8 cellular contexts compared by ENCODE assay signal in genomic region chr15:50181206-50181982, GRCh38. TPM values are rescaled to one million over a fixed set of nuclear protein-coding genes. Genes with fewer than 3 reads are reported as not detected.
DNase-seq lines count a peak whose midpoint lies in the region; ATAC-seq and TF ChIP-seq lines count a peak whose summit lies in the region.

No MANE protein-coding gene starts in this region.

- H3K9me3 Mint-ChIP-seq in activated T-helper 2 cell treated with anti-CD3 and anti-CD28 coated beads, Interferon-gamma antibody, Interleukin-2, Interleukin-4, amounts not matched to agents 10 μg/mL and 5 μg/mL and 100 μg/mL, durations not matched to agents 14 hours and 24 hours and 36 hours: no peaks in the 10 kb centered on the region
- H3K9me3 Mint-ChIP-seq in type B pancreatic cell: no peaks in the 10 kb centered on the region

- 26% methylated on average over 18 of the region's 18 CpGs for WGBS in right lobe of liver (ENCODE audit: insufficient coverage, low coverage, low lambda C conversion rate, missing lambda C conversion rate)

- intact Hi-C loops in left cardiac atrium (cut with DNase I) (no loop called here), right lobe of liver (cut with DNase I) (loop anchor here in 1 of 2 donors (10.0 kb wide), 1 partner anchor 73 kb away; no protein-coding TSS in a partner anchor)
- intact Hi-C loops in activated T-helper 2 cell treated with anti-CD3 and anti-CD28 coated beads, Interferon-gamma antibody, Interleukin-2, Interleukin-4, amounts not matched to agents 10 μg/mL and 5 μg/mL and 100 μg/mL, durations not matched to agents 14 hours and 24 hours and 36 hours (cut with micrococcal nuclease): loop anchor here (5.0 kb wide), 2 partner anchors 64 to 171 kb away; partner anchors contain the start of gene ATP8B4

- DNase-seq in cardiac muscle cell (ENCODE audit: low read depth in 1 of 2, low spot score in 1 of 2) (no peak), left cardiac atrium (no peak), right lobe of liver (peak; percentile 49 to 71 (median 67)), type B pancreatic cell (ENCODE audit: extremely low spot score, unreplicated experiment) (no peak), cortex of kidney (lab: John Stamatoyannopoulos, UW) (no peak)
- no peak for DNase-seq in activated T-helper 2 cell treated with anti-CD3 and anti-CD28 coated beads, Interferon-gamma antibody, Interleukin-2, Interleukin-4, amounts not matched to agents 10 μg/mL and 5 μg/mL and 100 μg/mL, durations not matched to agents 14 hours and 24 hours and 36 hours (ENCODE audit: low spot score)

- H3K9me3 ChIP-seq in cardiac muscle cell (ENCODE audit: low read depth) (no peaks in the 10 kb centered on the region), right lobe of liver (no peaks in the 10 kb centered on the region)

- H3K36me3 ChIP-seq in cardiac muscle cell (no peaks in the 10 kb centered on the region), right lobe of liver (no peaks in the 10 kb centered on the region)

- no peaks in the 10 kb centered on the region for H3K4me1 ChIP-seq in cardiac muscle cell (ENCODE audit: low read depth)
- H3K4me1 ChIP-seq in right lobe of liver: peaks cover 0 to 16% (median 5%) of the 10 kb centered on the region in 4 donors

- peak overlapping the region; percentile 98 for H3K4me3 Mint-ChIP-seq in activated T-helper 2 cell treated with anti-CD3 and anti-CD28 coated beads, Interferon-gamma antibody, Interleukin-2, Interleukin-4, amounts not matched to agents 10 μg/mL and 5 μg/mL and 100 μg/mL, durations not matched to agents 14 hours and 24 hours and 36 hours (ENCODE audit: low read depth)
- H3K4me3 Mint-ChIP-seq in type B pancreatic cell: peak overlapping the region; percentile 83

- peaks cover 40% of the 10 kb centered on the region for H3K36me3 Mint-ChIP-seq in activated T-helper 2 cell treated with anti-CD3 and anti-CD28 coated beads, Interferon-gamma antibody, Interleukin-2, Interleukin-4, amounts not matched to agents 10 μg/mL and 5 μg/mL and 100 μg/mL, durations not matched to agents 14 hours and 24 hours and 36 hours (ENCODE audit: low read depth)
- no peaks in the 10 kb centered on the region for H3K36me3 Mint-ChIP-seq in type B pancreatic cell

- H3K27ac ChIP-seq in cardiac muscle cell (no peak overlapping the region), right lobe of liver (peak overlapping the region; percentile 81 to 93 (median 91))

- H3K4me3 ChIP-seq in cardiac muscle cell (peak overlapping the region; percentile 46), right lobe of liver (peak overlapping the region; percentile 70 to 84 (median 77))

- H3K27me3 ChIP-seq in cardiac muscle cell: peaks cover 94% of the 10 kb centered on the region
- H3K27me3 ChIP-seq in right lobe of liver: no peaks in the 10 kb centered on the region

- TF ChIP-seq CTCF in cardiac muscle cell (IDR thresholded peaks at IDR 0.05; ENCODE audit: low read depth, low read length): no peak
- no peak for TF ChIP-seq CTCF in right lobe of liver (IDR thresholded peaks at IDR 0.05)
- TF ChIP-seq CTCF in type B pancreatic cell (conservative IDR thresholded peaks at IDR 0.05): no peak

- peaks cover 44% of the 10 kb centered on the region for H3K4me1 Mint-ChIP-seq in activated T-helper 2 cell treated with anti-CD3 and anti-CD28 coated beads, Interferon-gamma antibody, Interleukin-2, Interleukin-4, amounts not matched to agents 10 μg/mL and 5 μg/mL and 100 μg/mL, durations not matched to agents 14 hours and 24 hours and 36 hours (ENCODE audit: low read depth)
- peaks cover 4% of the 10 kb centered on the region for H3K4me1 Mint-ChIP-seq in type B pancreatic cell (ENCODE audit: unreplicated experiment)

- H3K27me3 Mint-ChIP-seq in activated T-helper 2 cell treated with anti-CD3 and anti-CD28 coated beads, Interferon-gamma antibody, Interleukin-2, Interleukin-4, amounts not matched to agents 10 μg/mL and 5 μg/mL and 100 μg/mL, durations not matched to agents 14 hours and 24 hours and 36 hours (ENCODE audit: low read depth): no peaks in the 10 kb centered on the region
- H3K27me3 Mint-ChIP-seq in type B pancreatic cell: peaks cover 69% of the 10 kb centered on the region

- TF ChIP-seq POLR2A in right lobe of liver (IDR thresholded peaks at IDR 0.05): no peak

- peak overlapping the region; percentile 69 for H3K27ac Mint-ChIP-seq in activated T-helper 2 cell treated with anti-CD3 and anti-CD28 coated beads, Interferon-gamma antibody, Interleukin-2, Interleukin-4, amounts not matched to agents 10 μg/mL and 5 μg/mL and 100 μg/mL, durations not matched to agents 14 hours and 24 hours and 36 hours
- H3K27ac Mint-ChIP-seq in type B pancreatic cell: no peak overlapping the region

- ATAC-seq in left cardiac atrium (no peak), right lobe of liver (peak; percentile 40 to 66 (median 53)), HG03460 (IDR thresholded peaks at IDR 0.05; ENCODE audit: unreplicated experiment) (no peak), GM21529 (IDR thresholded peaks at IDR 0.05; ENCODE audit: unreplicated experiment) (no peak)

RNA-seq across cellular contexts. Expression of gene SLC27A2, which starts 0.6 kb away (rescaled TPM):
- not detected in 2 replicates for total RNA-seq in cardiac muscle cell
- polyA plus RNA-seq in cardiac muscle cell: not detected in 2 replicates
- total RNA-seq in left cardiac atrium: under 1 TPM; 0.10 to 0.74 TPM
- 99.5 TPM in 2 replicates for total RNA-seq in activated T-helper 2 cell treated with anti-CD3 and anti-CD28 coated beads, Interferon-gamma antibody, Interleukin-2, Interleukin-4, amounts not matched to agents 10 μg/mL and 5 μg/mL and 100 μg/mL, durations not matched to agents 14 hours and 24 hours and 36 hours
- 100 to 1,000 TPM in 5 of 6 experiments, 10 to 100 TPM in 1; 76.8 to 366 (median 172) TPM for total RNA-seq in right lobe of liver
- total RNA-seq in type B pancreatic cell (ENCODE audit: low replicate concordance): 5.9 and 12.0 TPM in 2 replicates

Comparison
In these comparisons a context has a peak if more than half of its experiments do, and no peak if none do; other contexts are left out.
1. DNase-seq: peak in right lobe of liver (3 of 3); none in cardiac muscle cell (0 of 2), left cardiac atrium (single experiment), activated T-helper 2 cell treated with anti-CD3 and anti-CD28 coated beads, Interferon-gamma antibody, Interleukin-2, Interleukin-4, amounts not matched to agents 10 μg/mL and 5 μg/mL and 100 μg/mL, durations not matched to agents 14 hours and 24 hours and 36 hours (single experiment), type B pancreatic cell (single experiment) and cortex of kidney (single experiment).
2. ATAC-seq: peak in right lobe of liver (4 of 4); none in left cardiac atrium (0 of 2), HG03460 (single experiment) and GM21529 (single experiment).